Comparison of ENCODE assay signal across 13 cellular contexts in genomic region chrX:137166591-137166990, GRCh38.
DNase-seq lines count a peak whose midpoint lies in the region; ATAC-seq and TF ChIP-seq lines count a peak whose summit lies in the region.
"Had no signal": no experiment of that assay in that cellular context is flagged by ENCODE, and none has a peak within 500 bp of the region (broad histone marks: within the 10 kb centered on the region; RNA-seq: fewer than 3 reads in every experiment).

No MANE protein-coding gene starts in this region.

- ATAC-seq in HG03097 (IDR thresholded peaks at IDR 0.05; ENCODE audit: low FRiP score, unreplicated experiment): no peak
- ATAC-seq: natural killer cell had no signal

- H3K36me3 Mint-ChIP-seq in chondrocyte (ENCODE audit: low read depth): no peaks in the 10 kb centered on the region
- no peaks in the 10 kb centered on the region for H3K36me3 Mint-ChIP-seq in type B pancreatic cell
- H3K36me3 Mint-ChIP-seq: natural killer cell had no signal

- peak; percentile 0 to 2 (median 0) for DNase-seq in stimulated activated CD4-positive, alpha-beta T cell treated with anti-CD3 and anti-CD28 coated beads, Interleukin-12 subunit alpha, Interleukin-12 subunit beta, amount 100 ng/mL, for 48 hours (ENCODE audit: low read depth in 2 of 3, low spot score in 1 of 3)
- no peak for DNase-seq in stimulated activated CD4-positive, alpha-beta T cell treated with anti-CD3 and anti-CD28 coated beads, Interleukin-12 subunit alpha, Interleukin-12 subunit beta, amount 100 ng/mL, for 4 hours
- DNase-seq in NB4 (ENCODE audit: low read depth): peak; percentile 27
- DNase-seq in chondrocyte (ENCODE audit: low spot score): no peak
- DNase-seq in type B pancreatic cell (ENCODE audit: extremely low spot score, unreplicated experiment): no peak
- DNase-seq in ureter (ENCODE audit: low spot score): no peak
- no peak for DNase-seq in GOT3 (lab: John Stamatoyannopoulos, UW)
- DNase-seq: natural killer cell, NCI-H1436 treated with DMSO at 0.1 percent for 48 hours, uterus had no signal

- H3K27ac Mint-ChIP-seq in chondrocyte (ENCODE audit: unreplicated experiment): no peak overlapping the region
- H3K27ac Mint-ChIP-seq in type B pancreatic cell: no peak overlapping the region
- H3K27ac Mint-ChIP-seq: dendritic cell treated with granulocyte-macrophage colony-stimulating factor and Interleukin-4, amounts not matched to agents 40 ng/mL and 50 ng/mL, for 4 days; natural killer cell had no signal

- TF ChIP-seq CTCF in NB4 (IDR thresholded peaks at IDR 0.05; ENCODE audit: low read depth, low read length) (peak; percentile 66), chondrocyte (IDR thresholded peaks at IDR 0.05) (peak; percentile 23), type B pancreatic cell (conservative IDR thresholded peaks at IDR 0.05) (peak; percentile 60)

- H3K4me3 Mint-ChIP-seq in chondrocyte (ENCODE audit: unreplicated experiment): no peak overlapping the region
- H3K4me3 Mint-ChIP-seq in type B pancreatic cell: no peak overlapping the region
- H3K4me3 Mint-ChIP-seq: dendritic cell treated with granulocyte-macrophage colony-stimulating factor and Interleukin-4, amounts not matched to agents 40 ng/mL and 50 ng/mL, for 4 days; natural killer cell had no signal

- H3K9me3 Mint-ChIP-seq in chondrocyte (ENCODE audit: low read depth) (peaks cover 21% of the 10 kb centered on the region), type B pancreatic cell (no peaks in the 10 kb centered on the region)
- H3K9me3 Mint-ChIP-seq: dendritic cell treated with granulocyte-macrophage colony-stimulating factor and Interleukin-4, amounts not matched to agents 40 ng/mL and 50 ng/mL, for 4 days; natural killer cell had no signal

- H3K27me3 Mint-ChIP-seq in chondrocyte (ENCODE audit: low read depth) (no peaks in the 10 kb centered on the region), type B pancreatic cell (peaks cover 3% of the 10 kb centered on the region)

- TF ChIP-seq POLR2A in NB4 (IDR thresholded peaks at IDR 0.05; ENCODE audit: extremely low read depth, insufficient read length): no peak

- H3K4me1 Mint-ChIP-seq in chondrocyte (ENCODE audit: low read depth): no peaks in the 10 kb centered on the region
- H3K4me1 Mint-ChIP-seq in type B pancreatic cell (ENCODE audit: unreplicated experiment): no peaks in the 10 kb centered on the region
- H3K4me1 Mint-ChIP-seq: natural killer cell had no signal

- H3K4me3 ChIP-seq in NB4 (ENCODE audit: low read depth, low read length): no peak overlapping the region
- H3K4me3 ChIP-seq: SK-N-MC, uterus had no signal

Comparison
In these comparisons a context has a peak if more than half of its experiments do, and no peak if none do; other contexts are left out.
1. DNase-seq: peak in stimulated activated CD4-positive, alpha-beta T cell treated with anti-CD3 and anti-CD28 coated beads, Interleukin-12 subunit alpha, Interleukin-12 subunit beta, amount 100 ng/mL, for 48 hours (3 of 3) and NB4 (single experiment); none in stimulated activated CD4-positive, alpha-beta T cell treated with anti-CD3 and anti-CD28 coated beads, Interleukin-12 subunit alpha, Interleukin-12 subunit beta, amount 100 ng/mL, for 4 hours (single experiment), chondrocyte (single experiment), type B pancreatic cell (single experiment), ureter (single experiment) and GOT3 (single experiment).
2. Peak in every context shown above with its lines, with median percentiles within 50 percentile points of each other: CTCF ChIP-seq.